Comparison of ENCODE assay signal across 8 cellular contexts in the genomic region with DNA sequence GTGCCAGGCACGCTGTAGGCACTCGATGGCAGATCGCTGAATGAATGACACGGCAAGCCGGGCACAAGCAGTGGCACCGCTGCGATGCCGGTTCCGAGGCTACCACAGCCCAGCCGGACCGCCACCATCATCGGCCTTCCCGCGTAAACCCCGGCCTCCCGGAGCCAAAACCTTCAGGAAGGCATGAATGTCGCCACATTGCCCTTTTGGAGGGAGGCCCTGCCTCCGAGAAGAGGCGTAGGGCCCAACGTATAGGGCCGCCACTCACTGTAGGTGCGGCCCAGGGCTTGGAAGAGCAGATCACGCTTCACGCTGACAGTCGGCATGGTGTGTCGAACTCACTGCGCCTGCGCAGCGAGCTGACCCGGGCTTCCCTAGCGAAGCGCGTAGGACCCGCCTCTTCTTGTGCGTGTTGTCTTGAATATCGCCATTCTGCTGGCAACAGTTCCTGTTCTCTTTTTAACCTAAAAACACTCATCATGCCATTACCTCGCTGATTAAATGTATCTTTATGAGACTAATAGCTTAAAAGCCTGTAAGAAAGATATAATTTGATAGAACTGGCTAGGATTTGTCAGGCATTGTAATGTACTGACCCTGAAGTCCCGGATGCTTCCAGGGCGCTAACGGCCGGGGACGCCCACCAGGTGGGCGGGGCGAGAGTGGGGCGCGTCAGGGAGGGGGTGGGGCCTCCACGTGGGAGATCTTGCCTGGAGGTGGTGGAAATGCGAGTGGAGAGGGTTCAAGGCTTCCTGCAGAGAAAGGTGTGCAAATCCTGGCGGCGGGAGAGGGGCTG. TPM values are rescaled to one million over a fixed set of nuclear protein-coding genes. Genes with fewer than 3 reads are reported as not detected.
A peak's percentile ranks its signal among the peaks of the same experiment; 100 is the strongest.
DNase-seq lines count a peak whose midpoint lies in the region; ATAC-seq and TF ChIP-seq lines count a peak whose summit lies in the region.

TSS of gene FARSB (minus strand) at position 345 of the 796 bp plus-strand sequence. CDS start at position 326, 19 bp downstream.

- H3K4me3 ChIP-seq in AG04450 (ENCODE audit: low read depth, low read length) (peak within 1 kb of the TSS; percentile 96), cardiac fibroblast (replicated peaks in 1 of 2; ENCODE audit: low read depth in 2 of 2, low read length in 2 of 2) (peak within 1 kb of the TSS; percentile 99), spleen (peak within 1 kb of the TSS; percentile 96 to 100 (median 98))

- peaks cover 22% of the 10 kb centered on the region for H3K4me1 Mint-ChIP-seq in WTC11

- ATAC-seq in GM18909 (IDR thresholded peaks at IDR 0.05; ENCODE audit: poor library complexity, unreplicated experiment) (peak; percentile 92), HG03175 (IDR thresholded peaks at IDR 0.05; ENCODE audit: unreplicated experiment) (peak; percentile 93), WTC11 (peak; percentile 93)

- POLR2A ChIA-PET in AG04450 (lab: Yijun Ruan, JAX) (interaction anchor here (0.7 to 1.5 kb wide), 3 partner anchors 39 to 1145 kb away, joined by 3 read pairs; no protein-coding TSS in a partner anchor), WTC11 (lab: Charles Lee) (interaction anchor here (0.5 to 1.5 kb wide), 2 partner anchors 15 to 1777 kb away, joined by 3 read pairs; no protein-coding TSS in a partner anchor)

- WGBS in spleen, 5 donors, result 0 to 1% (median 0%) methylated on average over 44 to 50 of the region's 50 CpGs

- peak in 1 of 3 donors; percentile 2 for TF ChIP-seq POLR2A in spleen (IDR thresholded peaks at IDR 0.05)

- H3K27ac ChIP-seq in AG04450 (ENCODE audit: low read depth, low read length) (peak within 1 kb of the TSS; percentile 87), spleen (peak within 1 kb of the TSS; percentile 91 to 95 (median 93))

- H3K36me3 Mint-ChIP-seq in WTC11, result 0 out of 2 replicates have a peak, but pooled peaks cover 4% of the 10 kb centered on the region

- H3K9me3 ChIP-seq in AG04450 (ENCODE audit: control insufficient read depth, insufficient read depth, low read length), result no peaks in the 10 kb centered on the region; the same call in 1 of the 2 replicates
- no peaks in the 10 kb centered on the region for H3K9me3 ChIP-seq in spleen

- TF ChIP-seq CTCF in AG04450 (IDR thresholded peaks at IDR 0.05; ENCODE audit: low read depth, low read length) (no peak), WTC11 (IDR thresholded peaks at IDR 0.05) (no peak), cardiac fibroblast (IDR thresholded peaks at IDR 0.05; ENCODE audit: low read depth, low read length) (no peak), spleen (IDR thresholded peaks at IDR 0.05 in 8 of 11, conservative IDR thresholded peaks at IDR 0.05 in 3 of 11) (peak in 1 of 11 experiments; percentile 40)

- H3K4me3 Mint-ChIP-seq in WTC11, result peak within 1 kb of the TSS; percentile 98

- no peaks in the 10 kb centered on the region for H3K27me3 ChIP-seq in AG04450 (ENCODE audit: control insufficient read depth, insufficient read depth, low read length)
- H3K27me3 ChIP-seq in spleen (replicated peaks in 1 of 7), result no peaks in the 10 kb centered on the region

- peaks cover 3% of the 10 kb centered on the region; the same call in 1 of the 2 replicates for H3K9me3 Mint-ChIP-seq in WTC11

- peak within 1 kb of the TSS; percentile 99 for H3K27ac Mint-ChIP-seq in WTC11

- no peaks in the 10 kb centered on the region for H3K36me3 ChIP-seq in spleen

- peaks cover 9 to 57% (median 39%) of the 10 kb centered on the region in 6 donors for H3K4me1 ChIP-seq in spleen

- DNase-seq in AG04450 (ENCODE audit: low read depth, low spot score) (peak; percentile 93), NCI-H226 (peak; percentile 93), WTC11 (ENCODE audit: low spot score) (peak; percentile 93), cardiac fibroblast (ENCODE audit: low read depth in 2 of 2) (peak; percentile 97 to 98), inferior parietal cortex (ENCODE audit: extremely low spot score) (peak; percentile 97), spleen (peak; percentile 99)

- intact Hi-C loops in spleen (cut with DNase I; ENCODE audit: low total_unique reads), result no loop called here

- CTCF ChIA-PET in AG04450 (lab: Charles Lee), result interaction anchor here (1.6 kb wide), 1 partner anchor 338 kb away, joined by 4 read pairs; no protein-coding TSS in a partner anchor
- CTCF ChIA-PET in WTC11 (lab: Charles Lee), result interaction anchor here (1.9 kb wide), 1 partner anchor 15 kb away, joined by 4 read pairs; no protein-coding TSS in a partner anchor

- no peaks in the 10 kb centered on the region for H3K27me3 Mint-ChIP-seq in WTC11 (ENCODE audit: low read depth)

TF ChIP-seq in WTC11, 78 proteins besides CTCF, POLR2A, EP300 and RAD21 (continues in another document):
- TF ChIP-seq FOXK1 (CRISPR knock-in tag; IDR thresholded peaks at IDR 0.05), result 0 out of 2 replicates have a peak, but pooled peaks have one; percentile 33
- TF ChIP-seq, protein P1, sequence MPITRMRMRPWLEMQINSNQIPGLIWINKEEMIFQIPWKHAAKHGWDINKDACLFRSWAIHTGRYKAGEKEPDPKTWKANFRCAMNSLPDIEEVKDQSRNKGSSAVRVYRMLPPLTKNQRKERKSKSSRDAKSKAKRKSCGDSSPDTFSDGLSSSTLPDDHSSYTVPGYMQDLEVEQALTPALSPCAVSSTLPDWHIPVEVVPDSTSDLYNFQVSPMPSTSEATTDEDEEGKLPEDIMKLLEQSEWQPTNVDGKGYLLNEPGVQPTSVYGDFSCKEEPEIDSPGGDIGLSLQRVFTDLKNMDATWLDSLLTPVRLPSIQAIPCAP (CRISPR knock-in tag; IDR thresholded peaks at IDR 0.05), result 0 out of 2 replicates have a peak, but pooled peaks have one; percentile 61
- TF ChIP-seq OVOL2 (CRISPR knock-in tag; IDR thresholded peaks at IDR 0.05; ENCODE audit: borderline replicate concordance), result no peak
- no peak for TF ChIP-seq ZNF219 (CRISPR knock-in tag; IDR thresholded peaks at IDR 0.05; ENCODE audit: borderline replicate concordance)
- TF ChIP-seq CREM (CRISPR knock-in tag; IDR thresholded peaks at IDR 0.05), result 0 out of 2 replicates have a peak, but pooled peaks have one; percentile 40
- peak; percentile 37; the same call in 1 of the 2 replicates for TF ChIP-seq FOXP4 (CRISPR knock-in tag; IDR thresholded peaks at IDR 0.05)
- TF ChIP-seq, protein P2, sequence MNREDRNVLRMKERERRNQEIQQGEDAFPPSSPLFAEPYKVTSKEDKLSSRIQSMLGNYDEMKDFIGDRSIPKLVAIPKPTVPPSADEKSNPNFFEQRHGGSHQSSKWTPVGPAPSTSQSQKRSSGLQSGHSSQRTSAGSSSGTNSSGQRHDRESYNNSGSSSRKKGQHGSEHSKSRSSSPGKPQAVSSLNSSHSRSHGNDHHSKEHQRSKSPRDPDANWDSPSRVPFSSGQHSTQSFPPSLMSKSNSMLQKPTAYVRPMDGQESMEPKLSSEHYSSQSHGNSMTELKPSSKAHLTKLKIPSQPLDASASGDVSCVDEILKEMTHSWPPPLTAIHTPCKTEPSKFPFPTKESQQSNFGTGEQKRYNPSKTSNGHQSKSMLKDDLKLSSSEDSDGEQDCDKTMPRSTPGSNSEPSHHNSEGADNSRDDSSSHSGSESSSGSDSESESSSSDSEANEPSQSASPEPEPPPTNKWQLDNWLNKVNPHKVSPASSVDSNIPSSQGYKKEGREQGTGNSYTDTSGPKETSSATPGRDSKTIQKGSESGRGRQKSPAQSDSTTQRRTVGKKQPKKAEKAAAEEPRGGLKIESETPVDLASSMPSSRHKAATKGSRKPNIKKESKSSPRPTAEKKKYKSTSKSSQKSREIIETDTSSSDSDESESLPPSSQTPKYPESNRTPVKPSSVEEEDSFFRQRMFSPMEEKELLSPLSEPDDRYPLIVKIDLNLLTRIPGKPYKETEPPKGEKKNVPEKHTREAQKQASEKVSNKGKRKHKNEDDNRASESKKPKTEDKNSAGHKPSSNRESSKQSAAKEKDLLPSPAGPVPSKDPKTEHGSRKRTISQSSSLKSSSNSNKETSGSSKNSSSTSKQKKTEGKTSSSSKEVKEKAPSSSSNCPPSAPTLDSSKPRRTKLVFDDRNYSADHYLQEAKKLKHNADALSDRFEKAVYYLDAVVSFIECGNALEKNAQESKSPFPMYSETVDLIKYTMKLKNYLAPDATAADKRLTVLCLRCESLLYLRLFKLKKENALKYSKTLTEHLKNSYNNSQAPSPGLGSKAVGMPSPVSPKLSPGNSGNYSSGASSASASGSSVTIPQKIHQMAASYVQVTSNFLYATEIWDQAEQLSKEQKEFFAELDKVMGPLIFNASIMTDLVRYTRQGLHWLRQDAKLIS (CRISPR knock-in tag; IDR thresholded peaks at IDR 0.05; ENCODE audit: borderline replicate concordance), result no peak
- peak; percentile 46; the same call in 1 of the 2 replicates for TF ChIP-seq ZNF671 (CRISPR knock-in tag; IDR thresholded peaks at IDR 0.05)
- peak; percentile 74 for TF ChIP-seq GABPB1 (CRISPR knock-in tag; IDR thresholded peaks at IDR 0.05)
- TF ChIP-seq ZNF121 (CRISPR knock-in tag; IDR thresholded peaks at IDR 0.05), result 0 out of 2 replicates have a peak, but pooled peaks have one; percentile 8
- TF ChIP-seq TCF7 (CRISPR knock-in tag; IDR thresholded peaks at IDR 0.05; ENCODE audit: low read depth), result no peak
- peak; percentile 89 for TF ChIP-seq MAX (CRISPR knock-in tag; IDR thresholded peaks at IDR 0.05)
- TF ChIP-seq ETV6 (CRISPR knock-in tag; IDR thresholded peaks at IDR 0.05), result peak; percentile 80; the same call in 1 of the 2 replicates
- TF ChIP-seq FOXP1 (CRISPR knock-in tag; IDR thresholded peaks at IDR 0.05; ENCODE audit: borderline replicate concordance), result peak; percentile 56

RNA-seq across cellular contexts. Expression of gene FARSB, which starts in this region (rescaled TPM):
- polyA plus RNA-seq in AG04450 (2011; rRNA removed) (26.8 and 32.6 TPM in 2 replicates), spleen (10 to 100 TPM; 12.0 to 14.1 (median 13.5) TPM)
- polyA minus RNA-seq in AG04450 (2011; rRNA and poly(A)+ RNA removed), result 14.6 and 19.2 TPM in 2 replicates
- total RNA-seq in WTC11 (2021) (26.8 to 31.0 TPM (median 27.2 TPM) in 3 replicates), spleen (10 to 100 TPM in 5 of 7 donors, 1 to 10 TPM in 2; 7.8 to 17.4 (median 12.6) TPM)

Comparison
In these comparisons a context has a peak if more than half of its experiments do, and no peak if none do; other contexts are left out.
1. Peak in every context shown above with its lines: DNase-seq, ATAC-seq, H3K4me3 ChIP-seq and H3K27ac ChIP-seq.